ENCODE assay signal across 9 cellular contexts in genomic region chr17:72590882-72591499, GRCh38.
A peak's percentile ranks its signal among the peaks of the same experiment; 100 is the strongest.
DNase-seq lines count a peak whose midpoint lies in the region; ATAC-seq and TF ChIP-seq lines count a peak whose summit lies in the region.
"Had no signal": no experiment of that assay in that cellular context is flagged by ENCODE, and none has a peak within 500 bp of the region (broad histone marks: within the 10 kb centered on the region; RNA-seq: fewer than 3 reads in every experiment).

No MANE protein-coding gene starts in this region.

- H3K36me3 ChIP-seq in gastroesophageal sphincter (no peaks in the 10 kb centered on the region), aorta (ENCODE audit: control insufficient read depth in 1 of 2, insufficient read depth in 2 of 2, low read length in 1 of 2) (no peaks in the 10 kb centered on the region)
- H3K36me3 ChIP-seq: thyroid gland had no signal

- peak overlapping the region; percentile 90 for H3K4me3 Mint-ChIP-seq in activated CD4-positive, alpha-beta T cell treated with anti-CD3 and anti-CD28 coated beads, Interleukin-2, amount 10 ng/mL, durations not matched to agents 24 days and 14 days
- H3K4me3 Mint-ChIP-seq in stimulated activated memory B cell treated with anti-CD40 and anti-IgM and Interleukin-4, amounts not matched to agents 10 μg/mL and 1 μg/mL and 100 μg/mL, for 72 hours = peak overlapping the region; percentile 57

- H3K36me3 Mint-ChIP-seq in activated CD4-positive, alpha-beta T cell treated with anti-CD3 and anti-CD28 coated beads, Interleukin-2, amount 10 ng/mL, durations not matched to agents 24 days and 14 days (ENCODE audit: low read depth) = no peaks in the 10 kb centered on the region
- no peaks in the 10 kb centered on the region for H3K36me3 Mint-ChIP-seq in stimulated activated memory B cell treated with anti-CD40 and anti-IgM and Interleukin-4, amounts not matched to agents 10 μg/mL and 1 μg/mL and 100 μg/mL, for 72 hours

- peaks cover 88% of the 10 kb centered on the region for H3K27me3 ChIP-seq in gastroesophageal sphincter
- H3K27me3 ChIP-seq in aorta (ENCODE audit: control insufficient read depth in 1 of 2, insufficient read depth in 2 of 2, low read length in 1 of 2) = peaks cover 0 to 2% of the 10 kb centered on the region in 2 donors

- H3K4me3 ChIP-seq in WI38 (ENCODE audit: low read depth, low read length) (peak overlapping the region; percentile 91), gastroesophageal sphincter (peak overlapping the region; percentile 24 to 55), aorta (ENCODE audit: low read length in 2 of 2) (no peak overlapping the region)

- H3K27ac ChIP-seq in gastroesophageal sphincter (no peak overlapping the region), aorta (ENCODE audit: low read depth in 1 of 2, low read length in 2 of 2) (no peak overlapping the region)
- H3K27ac ChIP-seq: thyroid gland had no signal

- WGBS in gastroesophageal sphincter (ENCODE audit: low coverage in 1 of 2), 2 donors = 18 to 60% methylated on average over 1 to 10 of the region's 16 CpGs
- WGBS in aorta, 2 donors = 29 to 30% methylated on average over 16 of the region's 16 CpGs

- intact Hi-C loops in activated CD4-positive, alpha-beta T cell treated with anti-CD3 and anti-CD28 coated beads, Interleukin-2, amount 10 ng/mL, durations not matched to agents 24 days and 14 days (cut with micrococcal nuclease) = loop anchor here (2.0 to 5.0 kb wide), 2 partner anchors 30 to 136 kb away; no protein-coding TSS in a partner anchor
- intact Hi-C loops in aorta (cut with DNase I) = no loop called here

- H3K27me3 Mint-ChIP-seq in activated CD4-positive, alpha-beta T cell treated with anti-CD3 and anti-CD28 coated beads, Interleukin-2, amount 10 ng/mL, durations not matched to agents 24 days and 14 days = peaks cover 47% of the 10 kb centered on the region
- peaks cover 62% of the 10 kb centered on the region for H3K27me3 Mint-ChIP-seq in stimulated activated memory B cell treated with anti-CD40 and anti-IgM and Interleukin-4, amounts not matched to agents 10 μg/mL and 1 μg/mL and 100 μg/mL, for 72 hours

- no peak for DNase-seq in activated CD4-positive, alpha-beta T cell treated with anti-CD3 and anti-CD28 coated beads, Interleukin-2, amount 10 ng/mL, durations not matched to agents 24 days and 14 days
- DNase-seq in activated CD4-positive, alpha-beta T cell treated with anti-CD3 and anti-CD28 coated beads, Interleukin-2, amount 50 U/mL, for 48 hours = no peak
- DNase-seq in aorta (no peak), D341Med (ENCODE audit: low spot score) (no peak)
- no peak for DNase-seq in stimulated activated CD4-positive, alpha-beta T cell treated with anti-CD3 and anti-CD28 coated beads, Interleukin-12 subunit alpha, Interleukin-12 subunit beta, amount 100 ng/mL, for 4 hours

- no peak for ATAC-seq in gastroesophageal sphincter
- no peak for ATAC-seq in stimulated activated memory B cell treated with anti-CD40 and anti-IgM and Interleukin-4, amounts not matched to agents 10 μg/mL and 1 μg/mL and 100 μg/mL, for 72 hours
- ATAC-seq in aorta (ENCODE audit: low FRiP score) = no peak

- H3K9me3 ChIP-seq in gastroesophageal sphincter = no peaks in the 10 kb centered on the region
- H3K9me3 ChIP-seq in aorta (ENCODE audit: control insufficient read depth, low read length) = no peaks in the 10 kb centered on the region
- H3K9me3 ChIP-seq: thyroid gland had no signal

- no peak for TF ChIP-seq EP300 in gastroesophageal sphincter (IDR thresholded peaks at IDR 0.05)

- H3K27ac Mint-ChIP-seq in activated CD4-positive, alpha-beta T cell treated with anti-CD3 and anti-CD28 coated beads, Interleukin-2, amount 10 ng/mL, durations not matched to agents 24 days and 14 days = peak overlapping the region; percentile 18
- H3K27ac Mint-ChIP-seq in stimulated activated memory B cell treated with anti-CD40 and anti-IgM and Interleukin-4, amounts not matched to agents 10 μg/mL and 1 μg/mL and 100 μg/mL, for 72 hours = no peak overlapping the region

- H3K9me3 Mint-ChIP-seq in activated CD4-positive, alpha-beta T cell treated with anti-CD3 and anti-CD28 coated beads, Interleukin-2, amount 10 ng/mL, durations not matched to agents 24 days and 14 days = no peaks in the 10 kb centered on the region
- no peaks in the 10 kb centered on the region for H3K9me3 Mint-ChIP-seq in stimulated activated memory B cell treated with anti-CD40 and anti-IgM and Interleukin-4, amounts not matched to agents 10 μg/mL and 1 μg/mL and 100 μg/mL, for 72 hours

- TF ChIP-seq CTCF in WI38 (IDR thresholded peaks at IDR 0.05; ENCODE audit: low read depth, low read length) (no peak), gastroesophageal sphincter (IDR thresholded peaks at IDR 0.05) (no peak)

- H3K4me1 ChIP-seq in gastroesophageal sphincter = peaks cover 0 to 22% (median 4%) of the 10 kb centered on the region in 3 donors
- no peaks in the 10 kb centered on the region for H3K4me1 ChIP-seq in aorta (ENCODE audit: control insufficient read depth in 1 of 2, insufficient read depth in 2 of 2, low read length in 2 of 2)

- no peak for TF ChIP-seq POLR2A in gastroesophageal sphincter (IDR thresholded peaks at IDR 0.05)

- H3K4me1 Mint-ChIP-seq in activated CD4-positive, alpha-beta T cell treated with anti-CD3 and anti-CD28 coated beads, Interleukin-2, amount 10 ng/mL, durations not matched to agents 24 days and 14 days = peaks cover 36% of the 10 kb centered on the region
- H3K4me1 Mint-ChIP-seq in stimulated activated memory B cell treated with anti-CD40 and anti-IgM and Interleukin-4, amounts not matched to agents 10 μg/mL and 1 μg/mL and 100 μg/mL, for 72 hours = peaks cover 19% of the 10 kb centered on the region

Comparison
In these comparisons a context has a peak if more than half of its experiments do, and no peak if none do; other contexts are left out.
1. H3K4me3 ChIP-seq: peak in WI38 (single experiment) and gastroesophageal sphincter (2 of 2); none in aorta (0 of 2).